16 cellular contexts compared by ENCODE assay signal in the genomic region with DNA sequence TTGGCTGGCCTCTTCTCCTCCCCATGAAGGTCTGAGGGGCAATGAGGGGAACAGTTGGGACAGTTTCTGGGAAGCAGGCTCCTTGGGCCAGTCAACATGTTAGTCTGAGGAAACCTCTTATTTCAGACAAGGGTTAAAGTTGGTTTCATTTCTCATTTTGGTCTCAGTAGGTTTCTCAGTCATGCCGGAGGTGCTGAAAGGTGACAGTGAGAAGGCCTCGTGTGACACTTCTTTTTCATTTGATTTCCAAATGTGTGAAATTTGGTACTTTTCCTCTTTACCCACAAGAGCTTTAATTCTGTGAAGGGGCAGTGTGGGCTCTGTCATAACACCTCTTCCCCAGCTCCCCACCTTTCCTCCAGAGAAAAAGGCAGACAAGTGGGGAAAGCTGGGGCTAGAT. TPM values are rescaled to one million over a fixed set of nuclear protein-coding genes. Genes with fewer than 3 reads are reported as not detected.
DNase-seq lines count a peak whose midpoint lies in the region; ATAC-seq, FAIRE-seq and TF ChIP-seq lines count a peak whose summit lies in the region.
"Had no signal": no experiment of that assay in that cellular context is flagged by ENCODE, and none has a peak within 500 bp of the region (broad histone marks: within the 10 kb centered on the region; RNA-seq: fewer than 3 reads in every experiment).

No MANE protein-coding gene starts in this region.

- FAIRE-seq in GM18507 (lab: Jason Lieb, UNC) = peak; percentile 94

- H3K27me3 Mint-ChIP-seq in immature natural killer cell (ENCODE audit: low read depth in 3 of 3) = peaks cover 3 to 4% (median 3%) of the 10 kb centered on the region in 3 donors

- ATAC-seq in HG02798 (IDR thresholded peaks at IDR 0.05; ENCODE audit: poor library complexity, unreplicated experiment) (peak; percentile 51), GM21360 (IDR thresholded peaks at IDR 0.05; ENCODE audit: unreplicated experiment) (no peak), HG03378 (IDR thresholded peaks at IDR 0.05; ENCODE audit: unreplicated experiment) (no peak)
- ATAC-seq: K562 had no signal

- H3K27ac Mint-ChIP-seq in immature natural killer cell = peak overlapping the region in 5 of 6 donors; percentile 5 to 75 (median 46)
- H3K27ac Mint-ChIP-seq: CD4-positive, CD25-positive, alpha-beta regulatory T cell had no signal

- H3K4me1 Mint-ChIP-seq in immature natural killer cell = peaks cover 21 to 32% of the 10 kb centered on the region in 2 donors

- no peak for TF ChIP-seq CTCF in GM10266 (IDR thresholded peaks at IDR 0.05; ENCODE audit: control insufficient read depth, insufficient read depth, low read depth, missing control alignments)

- no peaks in the 10 kb centered on the region for H3K36me3 Mint-ChIP-seq in immature natural killer cell
- H3K36me3 Mint-ChIP-seq: CD4-positive, CD25-positive, alpha-beta regulatory T cell had no signal

- DNase-seq in GM10266 (ENCODE audit: extremely low spot score) (peak; percentile 44), GM18507 (ENCODE audit: extremely low spot score, insufficient read length, low read depth) (peak; percentile 30), immature natural killer cell (peak in 1 of 3 donors; percentile 19), NCI-H1436 (lab: John Stamatoyannopoulos, UW) (no peak)
- DNase-seq in activated CD4-positive, CD25-positive, alpha-beta regulatory T cell treated with anti-CD3 and anti-CD28 coated beads, Interleukin-2, amount 50 U/mL, for 72 hours = no peak
- DNase-seq: ACHN; AML-193; Caco-2; CD4-positive, CD25-positive, alpha-beta regulatory T cell; H7; NCI-H1436 treated with DMSO at 0.1 percent for 48 hours; NCI-H774 had no signal

- no peaks in the 10 kb centered on the region for H3K9me3 Mint-ChIP-seq in immature natural killer cell
- H3K9me3 Mint-ChIP-seq: CD4-positive, CD25-positive, alpha-beta regulatory T cell had no signal

- H3K4me3 Mint-ChIP-seq in immature natural killer cell = peak overlapping the region in 4 of 5 donors; percentile 23 to 50 (median 26)
- H3K4me3 Mint-ChIP-seq: CD4-positive, CD25-positive, alpha-beta regulatory T cell had no signal

RNA-seq across cellular contexts. Expression of a gene that starts 7.5 kb away (rescaled TPM):
- polyA plus RNA-seq in immature natural killer cell = under 1 TPM in 1 of 3 donors, not detected in 2; 0.87 TPM
- polyA plus RNA-seq: CD4-positive, CD25-positive, alpha-beta regulatory T cell; K562 had no signal

Comparison
In these comparisons a context has a peak if more than half of its experiments do, and no peak if none do; other contexts are left out.
1. DNase-seq: peak in GM10266 (single experiment) and GM18507 (single experiment); none in activated CD4-positive, CD25-positive, alpha-beta regulatory T cell treated with anti-CD3 and anti-CD28 coated beads, Interleukin-2, amount 50 U/mL, for 72 hours (single experiment) and NCI-H1436 (single experiment).